2 cellular contexts compared by ENCODE assay signal in the genomic region with DNA sequence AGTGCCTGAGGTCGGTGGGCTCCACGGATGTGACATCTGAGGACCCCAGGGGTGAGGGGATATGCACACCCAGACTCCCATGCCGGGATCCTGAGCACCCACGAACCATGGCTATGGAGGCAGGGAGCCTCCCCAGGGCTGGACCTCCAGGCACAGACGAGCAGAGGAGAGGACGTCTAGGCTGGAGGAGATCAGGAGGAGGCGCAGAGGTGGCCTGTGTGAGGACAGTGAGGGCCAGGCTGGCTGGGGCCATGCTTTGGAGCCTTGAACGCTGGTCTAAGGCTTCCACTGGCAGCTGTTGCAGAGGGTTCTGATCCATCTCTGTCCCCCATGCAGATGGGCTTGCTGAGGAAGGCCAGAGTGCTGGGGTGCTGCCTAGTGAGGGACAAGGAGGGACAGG.
TF ChIP-seq lines count a peak whose summit lies in the region.

No MANE protein-coding gene starts in this region.

TF ChIP-seq in K562, 482 proteins besides CTCF, POLR2A, EP300 and RAD21 (continues in another document):
- TF ChIP-seq TSHZ1 (CRISPR knock-in tag; IDR thresholded peaks at IDR 0.05) (no peak), SAFB2 (IDR thresholded peaks at IDR 0.05; ENCODE audit: borderline replicate concordance, low read depth, low read length, severe bottlenecking) (no peak), SFPQ (IDR thresholded peaks at IDR 0.05; ENCODE audit: low read depth, low read length) (no peak), BRF2 (IDR thresholded peaks at IDR 0.05; ENCODE audit: borderline replicate concordance, insufficient read depth, insufficient read length) (no peak), PREB (CRISPR knock-in tag; IDR thresholded peaks at IDR 0.05) (no peak), ZNF592 (IDR thresholded peaks at IDR 0.05) (no peak), E2F5 (CRISPR knock-in tag; IDR thresholded peaks at IDR 0.05) (no peak)

TF ChIP-seq in HepG2, 621 proteins besides CTCF, POLR2A, EP300 and RAD21:
- TF ChIP-seq HDAC2 (CRISPR knock-in tag; IDR thresholded peaks at IDR 0.05) (no peak), MLLT10 (CRISPR knock-in tag; IDR thresholded peaks at IDR 0.05) (no peak), IRF1 (CRISPR knock-in tag; IDR thresholded peaks at IDR 0.05; ENCODE audit: low read depth) (no peak), DMAP1 (CRISPR knock-in tag; IDR thresholded peaks at IDR 0.05) (no peak), RBM39 (IDR thresholded peaks at IDR 0.05; ENCODE audit: low read depth, low read length, poor library complexity, severe bottlenecking) (no peak), ZFP90 (CRISPR knock-in tag; IDR thresholded peaks at IDR 0.05; ENCODE audit: borderline replicate concordance) (no peak), PAWR (CRISPR knock-in tag; IDR thresholded peaks at IDR 0.05; ENCODE audit: borderline replicate concordance) (no peak), GTF3A (CRISPR knock-in tag; conservative IDR thresholded peaks at IDR 0.05) (no peak), ZNF749 (CRISPR knock-in tag; IDR thresholded peaks at IDR 0.05; ENCODE audit: borderline replicate concordance) (no peak), NCOA2 (CRISPR knock-in tag; IDR thresholded peaks at IDR 0.05) (no peak), ZNF598 (CRISPR knock-in tag; IDR thresholded peaks at IDR 0.05; ENCODE audit: borderline replicate concordance) (no peak), ZNF704 (CRISPR knock-in tag; IDR thresholded peaks at IDR 0.05; ENCODE audit: borderline replicate concordance) (no peak), ZNF770 (CRISPR knock-in tag; IDR thresholded peaks at IDR 0.05) (no peak), ZFP36L1 (CRISPR knock-in tag; IDR thresholded peaks at IDR 0.05) (no peak), NR1H2 (CRISPR knock-in tag; IDR thresholded peaks at IDR 0.05; ENCODE audit: borderline replicate concordance, low read depth) (no peak), ZNF652 (CRISPR knock-in tag; IDR thresholded peaks at IDR 0.05; ENCODE audit: borderline replicate concordance, low read depth) (no peak), SIN3B (IDR thresholded peaks at IDR 0.05; ENCODE audit: low read length) (no peak), ZNF136 (CRISPR knock-in tag; IDR thresholded peaks at IDR 0.05; ENCODE audit: low read depth) (no peak), GFI1 (CRISPR knock-in tag; IDR thresholded peaks at IDR 0.05; ENCODE audit: borderline replicate concordance) (no peak)
TF ChIP-seq in HepG2: peak in this region for 0.
